Comparison of ENCODE assay signal across 18 cellular contexts in the genomic region with DNA sequence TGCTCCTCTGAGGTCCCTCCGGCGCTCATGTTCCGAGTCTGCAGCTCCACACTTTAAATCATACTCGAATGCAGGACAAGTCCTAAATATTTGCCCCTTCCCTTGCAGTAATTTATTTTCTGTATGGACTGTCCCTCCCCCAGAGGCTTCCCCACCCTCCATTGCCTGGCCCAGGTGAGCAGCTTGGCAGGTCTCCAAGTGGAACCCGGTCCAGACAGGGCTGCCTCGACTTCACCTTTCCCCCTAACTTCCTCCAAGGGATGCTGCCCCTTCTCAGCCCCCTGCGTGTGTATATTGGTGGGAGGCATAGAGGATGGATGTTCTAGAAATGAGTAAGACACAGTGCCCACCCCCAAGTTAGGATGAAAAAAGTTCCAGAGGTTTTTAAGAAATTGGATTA. TPM values are rescaled to one million over a fixed set of nuclear protein-coding genes. Genes with fewer than 3 reads are reported as not detected.
DNase-seq lines count a peak whose midpoint lies in the region; ATAC-seq and TF ChIP-seq lines count a peak whose summit lies in the region.
"Had no signal": no experiment of that assay in that cellular context is flagged by ENCODE, and none has a peak within 500 bp of the region (broad histone marks: within the 10 kb centered on the region; RNA-seq: fewer than 3 reads in every experiment).

No MANE protein-coding gene starts in this region.

- intact Hi-C loops in vagina (cut with DNase I), result loop anchor here (5.0 kb wide), 2 partner anchors 46 to 146 kb away; no protein-coding TSS in a partner anchor

- H3K27me3 Mint-ChIP-seq in activated T-helper 17 cell treated with anti-CD3 and anti-CD28 coated beads, Interleukin-2, amount 50 U/mL, for 72 hours, result peaks cover 7% of the 10 kb centered on the region
- peaks cover 0 to 3% (median 0%) of the 10 kb centered on the region in 5 donors for H3K27me3 Mint-ChIP-seq in naive thymus-derived CD8-positive, alpha-beta T cell
- peaks cover 7% of the 10 kb centered on the region for H3K27me3 Mint-ChIP-seq in activated CD8-positive, alpha-beta memory T cell treated with anti-CD3 and anti-CD28 coated beads, Interleukin-2, amount 10 ng/mL, durations not matched to agents 7 days and 5 days
- peaks cover 11% of the 10 kb centered on the region for H3K27me3 Mint-ChIP-seq in T-helper 2 cell treated with Interferon-gamma antibody and Interleukin-4, amounts not matched to agents 5 μg/mL and 100 μg/mL, for 36 hours (ENCODE audit: low read depth)

- no peaks in the 10 kb centered on the region for H4K20me1 ChIP-seq in MM.1S (ENCODE audit: insufficient read depth, low read length)

- H3K9me3 ChIP-seq in MM.1S (replicated peaks; ENCODE audit: insufficient read depth, low read length) (no peaks in the 10 kb centered on the region), vagina (no peaks in the 10 kb centered on the region)

- CTCF ChIA-PET in activated CD8-positive, alpha-beta memory T cell treated with anti-CD3 and anti-CD28 coated beads, Interleukin-2, amount 10 ng/mL, durations not matched to agents 7 days and 5 days (lab: Charles Lee), result interaction anchor here (0.7 to 10.0 kb wide), 37 partner anchors 9 to 448 kb away, joined by 3 to 195 read pairs (median 4); a partner anchor contains a TSS

- H2AFZ ChIP-seq in MM.1S (ENCODE audit: low read length), result peak overlapping the region; percentile 91; the same call in 1 of the 2 replicates

- no peaks in the 10 kb centered on the region for H3K4me1 Mint-ChIP-seq in activated T-helper 17 cell treated with anti-CD3 and anti-CD28 coated beads, Interleukin-2, amount 50 U/mL, for 72 hours
- peaks cover 2 to 20% (median 11%) of the 10 kb centered on the region in 4 donors for H3K4me1 Mint-ChIP-seq in naive thymus-derived CD8-positive, alpha-beta T cell
- peaks cover 4% of the 10 kb centered on the region for H3K4me1 Mint-ChIP-seq in activated CD8-positive, alpha-beta memory T cell treated with anti-CD3 and anti-CD28 coated beads, Interleukin-2, amount 10 ng/mL, durations not matched to agents 7 days and 5 days
- peaks cover 2% of the 10 kb centered on the region for H3K4me1 Mint-ChIP-seq in T-helper 2 cell treated with Interferon-gamma antibody and Interleukin-4, amounts not matched to agents 5 μg/mL and 100 μg/mL, for 36 hours (ENCODE audit: low read depth)

- H3K36me3 Mint-ChIP-seq in activated T-helper 17 cell treated with anti-CD3 and anti-CD28 coated beads, Interleukin-2, amount 50 U/mL, for 72 hours (ENCODE audit: low read depth), result no peaks in the 10 kb centered on the region
- no peaks in the 10 kb centered on the region for H3K36me3 Mint-ChIP-seq in naive thymus-derived CD8-positive, alpha-beta T cell
- H3K36me3 Mint-ChIP-seq in activated CD8-positive, alpha-beta memory T cell treated with anti-CD3 and anti-CD28 coated beads, Interleukin-2, amount 10 ng/mL, durations not matched to agents 7 days and 5 days, result no peaks in the 10 kb centered on the region
- no peaks in the 10 kb centered on the region for H3K36me3 Mint-ChIP-seq in T-helper 2 cell treated with Interferon-gamma antibody and Interleukin-4, amounts not matched to agents 5 μg/mL and 100 μg/mL, for 36 hours (ENCODE audit: low read depth)
- H3K36me3 Mint-ChIP-seq: CD8-positive, alpha-beta memory T cell had no signal

- TF ChIP-seq CTCF in MM.1S (IDR thresholded peaks at IDR 0.05; ENCODE audit: low read length) (no peak), vagina (IDR thresholded peaks at IDR 0.05) (no peak)

- POLR2A ChIA-PET in naive thymus-derived CD8-positive, alpha-beta T cell (lab: Charles Lee), result interaction anchor here (0.8 to 1.8 kb wide), 4 partner anchors 33 to 221 kb away, joined by 3 to 14 read pairs (median 4); no protein-coding TSS in a partner anchor

- H3K9me3 Mint-ChIP-seq in activated T-helper 17 cell treated with anti-CD3 and anti-CD28 coated beads, Interleukin-2, amount 50 U/mL, for 72 hours, result no peaks in the 10 kb centered on the region
- no peaks in the 10 kb centered on the region for H3K9me3 Mint-ChIP-seq in naive thymus-derived CD8-positive, alpha-beta T cell
- H3K9me3 Mint-ChIP-seq in activated CD8-positive, alpha-beta memory T cell treated with anti-CD3 and anti-CD28 coated beads, Interleukin-2, amount 10 ng/mL, durations not matched to agents 7 days and 5 days (ENCODE audit: low read depth), result no peaks in the 10 kb centered on the region
- no peaks in the 10 kb centered on the region for H3K9me3 Mint-ChIP-seq in T-helper 2 cell treated with Interferon-gamma antibody and Interleukin-4, amounts not matched to agents 5 μg/mL and 100 μg/mL, for 36 hours
- H3K9me3 Mint-ChIP-seq: CD8-positive, alpha-beta memory T cell had no signal

- no peak for ATAC-seq in activated T-helper 17 cell treated with anti-CD3 and anti-CD28 coated beads, Interleukin-2, amount 50 U/mL, for 72 hours (replicated peaks)
- ATAC-seq in naive thymus-derived CD8-positive, alpha-beta T cell, result no peak
- ATAC-seq in activated CD8-positive, alpha-beta memory T cell treated with anti-CD3 and anti-CD28 coated beads, Interleukin-2, amount 10 ng/mL, durations not matched to agents 7 days and 5 days, result no peak
- ATAC-seq in HG03025 (IDR thresholded peaks at IDR 0.05; ENCODE audit: low FRiP score, unreplicated experiment), result no peak

- H3K4me1 ChIP-seq in MM.1S (ENCODE audit: low read length) (peaks cover 5% of the 10 kb centered on the region), vagina (peaks cover 47% of the 10 kb centered on the region)

- H3K36me3 ChIP-seq in MM.1S (replicated peaks; ENCODE audit: insufficient read depth, low read length), result no peaks in the 10 kb centered on the region
- H3K36me3 ChIP-seq in vagina, result peaks cover 0 to 10% of the 10 kb centered on the region in 2 donors

- no peak overlapping the region for H3K27ac ChIP-seq in MM.1S (ENCODE audit: low read length)
- peak overlapping the region; percentile 88 for H3K27ac ChIP-seq in vagina

- no peaks in the 10 kb centered on the region for H3K9me2 ChIP-seq in MM.1S (replicated peaks; ENCODE audit: insufficient read depth, low read length)

- H3K9ac ChIP-seq in MM.1S (ENCODE audit: low read length), result no peak overlapping the region

- no peak for TF ChIP-seq POLR2A in vagina (IDR thresholded peaks at IDR 0.05)

- no peaks in the 10 kb centered on the region for H3K27me3 ChIP-seq in MM.1S (replicated peaks; ENCODE audit: insufficient read depth, low read length)
- no peaks in the 10 kb centered on the region for H3K27me3 ChIP-seq in vagina

- no peaks in the 10 kb centered on the region for H3K79me2 ChIP-seq in MM.1S (ENCODE audit: low read length)

- H3K4me3 ChIP-seq in MM.1S (ENCODE audit: low read length) (no peak overlapping the region), vagina (no peak overlapping the region)
- H3K4me3 ChIP-seq: K562 had no signal

- no peak for DNase-seq in MM.1S
- DNase-seq in naive thymus-derived CD8-positive, alpha-beta T cell, result no peak
- DNase-seq in vagina (ENCODE audit: extremely low spot score in 2 of 2), result no peak
- no peak for DNase-seq in activated CD8-positive, alpha-beta memory T cell treated with anti-CD3 and anti-CD28 coated beads, Interleukin-2, amount 10 ng/mL, durations not matched to agents 7 days and 5 days
- no peak for DNase-seq in T-helper 2 cell treated with Interferon-gamma antibody and Interleukin-4, amounts not matched to agents 5 μg/mL and 100 μg/mL, for 36 hours (ENCODE audit: low spot score)
- DNase-seq: CD8-positive, alpha-beta memory T cell; DMS53; MV-4-11; NCI-H1694 treated with DMSO at 0.1 percent for 48 hours; NCI-H510A; NCI-H774 had no signal

- no peaks in the 10 kb centered on the region for H3F3A ChIP-seq in MM.1S (ENCODE audit: insufficient read depth, low read length)

- H3K27ac Mint-ChIP-seq in activated T-helper 17 cell treated with anti-CD3 and anti-CD28 coated beads, Interleukin-2, amount 50 U/mL, for 72 hours, result peak overlapping the region; percentile 81
- H3K27ac Mint-ChIP-seq in naive thymus-derived CD8-positive, alpha-beta T cell, result peak overlapping the region in 1 of 10 donors; percentile 22
- H3K27ac Mint-ChIP-seq in activated CD8-positive, alpha-beta memory T cell treated with anti-CD3 and anti-CD28 coated beads, Interleukin-2, amount 10 ng/mL, durations not matched to agents 7 days and 5 days, result no peak overlapping the region
- no peak overlapping the region for H3K27ac Mint-ChIP-seq in T-helper 2 cell treated with Interferon-gamma antibody and Interleukin-4, amounts not matched to agents 5 μg/mL and 100 μg/mL, for 36 hours

- no peak overlapping the region for H3K4me2 ChIP-seq in MM.1S (ENCODE audit: low read depth, low read length)

- peak overlapping the region; percentile 71 for H3K4me3 Mint-ChIP-seq in activated T-helper 17 cell treated with anti-CD3 and anti-CD28 coated beads, Interleukin-2, amount 50 U/mL, for 72 hours
- H3K4me3 Mint-ChIP-seq in naive thymus-derived CD8-positive, alpha-beta T cell, result peak overlapping the region in 6 of 10 donors; percentile 7 to 41 (median 20)
- H3K4me3 Mint-ChIP-seq in activated CD8-positive, alpha-beta memory T cell treated with anti-CD3 and anti-CD28 coated beads, Interleukin-2, amount 10 ng/mL, durations not matched to agents 7 days and 5 days, result no peak overlapping the region
- H3K4me3 Mint-ChIP-seq in T-helper 2 cell treated with Interferon-gamma antibody and Interleukin-4, amounts not matched to agents 5 μg/mL and 100 μg/mL, for 36 hours, result no peak overlapping the region

RNA-seq across cellular contexts. Expression of a gene that starts 5.4 kb away (rescaled TPM):
- total RNA-seq in activated T-helper 17 cell treated with anti-CD3 and anti-CD28 coated beads, Interleukin-2, amount 50 U/mL, for 72 hours, result not detected
- not detected for total RNA-seq in naive thymus-derived CD8-positive, alpha-beta T cell
- not detected for polyA plus RNA-seq in naive thymus-derived CD8-positive, alpha-beta T cell
- not detected for total RNA-seq in vagina
- not detected for total RNA-seq in activated CD8-positive, alpha-beta memory T cell treated with anti-CD3 and anti-CD28 coated beads, Interleukin-2, amount 10 ng/mL, durations not matched to agents 7 days and 5 days
- total RNA-seq: A673; CD8-positive, alpha-beta memory T cell; H4; K562; Right ventricle myocardium inferior; SK-MEL-5 had no signal
- polyA plus RNA-seq: CD8-positive, alpha-beta memory T cell; K562 had no signal

RNA-seq across cellular contexts. Expression of a gene that starts 12.9 kb away (rescaled TPM):
- not detected for total RNA-seq in activated T-helper 17 cell treated with anti-CD3 and anti-CD28 coated beads, Interleukin-2, amount 50 U/mL, for 72 hours
- total RNA-seq in naive thymus-derived CD8-positive, alpha-beta T cell, result not detected
- not detected for polyA plus RNA-seq in naive thymus-derived CD8-positive, alpha-beta T cell
- total RNA-seq in vagina, result 128 TPM
- total RNA-seq in activated CD8-positive, alpha-beta memory T cell treated with anti-CD3 and anti-CD28 coated beads, Interleukin-2, amount 10 ng/mL, durations not matched to agents 7 days and 5 days, result not detected
- total RNA-seq: A673; CD8-positive, alpha-beta memory T cell; H4 had no signal
- polyA plus RNA-seq: CD8-positive, alpha-beta memory T cell; K562 had no signal

Comparison
In these comparisons a context has a peak if more than half of its experiments do, and no peak if none do; other contexts are left out.
1. H3K4me3 Mint-ChIP-seq: peak in activated T-helper 17 cell treated with anti-CD3 and anti-CD28 coated beads, Interleukin-2, amount 50 U/mL, for 72 hours (single experiment) and naive thymus-derived CD8-positive, alpha-beta T cell (6 of 10); none in activated CD8-positive, alpha-beta memory T cell treated with anti-CD3 and anti-CD28 coated beads, Interleukin-2, amount 10 ng/mL, durations not matched to agents 7 days and 5 days (single experiment) and T-helper 2 cell treated with Interferon-gamma antibody and Interleukin-4, amounts not matched to agents 5 μg/mL and 100 μg/mL, for 36 hours (single experiment).
2. RNA of a gene that starts 12.9 kb away (total RNA-seq): 128 TPM in vagina (single experiment); not detected in activated T-helper 17 cell treated with anti-CD3 and anti-CD28 coated beads, Interleukin-2, amount 50 U/mL, for 72 hours, not detected in naive thymus-derived CD8-positive, alpha-beta T cell and not detected in activated CD8-positive, alpha-beta memory T cell treated with anti-CD3 and anti-CD28 coated beads, Interleukin-2, amount 10 ng/mL, durations not matched to agents 7 days and 5 days; every median in the first group is over 100 times any median in the second.